Comparison of ENCODE assay signal across 20 cellular contexts in genomic region chr13:82206241-82206640, GRCh38.
DNase-seq lines count a peak whose midpoint lies in the region; ATAC-seq lines count a peak whose summit lies in the region.
"Had no signal": no experiment of that assay in that cellular context is flagged by ENCODE, and none has a peak within 500 bp of the region (broad histone marks: within the 10 kb centered on the region; RNA-seq: fewer than 3 reads in every experiment).

No MANE protein-coding gene starts in this region.

- no peak overlapping the region for H3K4me3 Mint-ChIP-seq in stimulated activated effector memory CD8-positive, alpha-beta T cell treated with anti-CD3 and anti-CD28 coated beads, Interleukin-12 subunit alpha, Interleukin-12 subunit beta, amount 100 ng/mL, for 72 hours
- H3K4me3 Mint-ChIP-seq: B cell; CD4-positive, CD25-positive, alpha-beta regulatory T cell; CD8-positive, alpha-beta T cell had no signal

- no peak overlapping the region for H3K14ac ChIP-seq in neuronal stem cell (ENCODE audit: low read length)

- peak; percentile 28 for ATAC-seq in stimulated activated effector memory CD8-positive, alpha-beta T cell treated with anti-CD3 and anti-CD28 coated beads, Interleukin-12 subunit alpha, Interleukin-12 subunit beta, amount 100 ng/mL, for 72 hours
- ATAC-seq in aorta (ENCODE audit: low FRiP score) = peak; percentile 48
- ATAC-seq: CD8-positive, alpha-beta T cell; GM12878 had no signal

- H2BK5ac ChIP-seq in neuronal stem cell (ENCODE audit: low read length) = no peak overlapping the region

- DNase-seq in activated naive CD4-positive, alpha-beta T cell treated with anti-CD3 and anti-CD28 coated beads, Interleukin-2, amount 50 U/mL, for 16 hours = peak; percentile 5
- DNase-seq in activated naive CD4-positive, alpha-beta T cell (lab: John Stamatoyannopoulos, UW) = no peak
- no peak for DNase-seq in neuronal stem cell (ENCODE audit: low spot score)
- no peak for DNase-seq in stimulated activated effector memory CD8-positive, alpha-beta T cell treated with anti-CD3 and anti-CD28 coated beads, Interleukin-12 subunit alpha, Interleukin-12 subunit beta, amount 100 ng/mL, for 72 hours (ENCODE audit: low spot score in 2 of 2)
- DNase-seq in aorta = no peak
- DNase-seq in ecto neural progenitor cell (ENCODE audit: low spot score) = no peak
- no peak for DNase-seq in GOT3 (lab: John Stamatoyannopoulos, UW)
- DNase-seq in amniotic stem cell (lab: John Stamatoyannopoulos, UW) = no peak
- DNase-seq: Caco-2; CD4-positive, CD25-positive, alpha-beta regulatory T cell; CD8-positive, alpha-beta T cell; DMS153; DND-41; H7; HCEC 1CT had no signal

- no peaks in the 10 kb centered on the region for H3K36me3 Mint-ChIP-seq in stimulated activated effector memory CD8-positive, alpha-beta T cell treated with anti-CD3 and anti-CD28 coated beads, Interleukin-12 subunit alpha, Interleukin-12 subunit beta, amount 100 ng/mL, for 72 hours
- H3K36me3 Mint-ChIP-seq: CD4-positive, CD25-positive, alpha-beta regulatory T cell; CD8-positive, alpha-beta T cell had no signal

- no peak overlapping the region for H4K91ac ChIP-seq in neuronal stem cell (ENCODE audit: low read depth, low read length, poor library complexity)

- no peak overlapping the region for H4K8ac ChIP-seq in neuronal stem cell (ENCODE audit: low read depth, low read length)

- H3K9ac ChIP-seq in neuronal stem cell (ENCODE audit: low read depth, low read length, poor library complexity) = no peak overlapping the region
- H3K9ac ChIP-seq: BLaER1 had no signal

- H3K79me1 ChIP-seq in neuronal stem cell (ENCODE audit: low read depth, low read length) = no peaks in the 10 kb centered on the region

- peak overlapping the region in 1 of 2 donors; percentile 30 for H3K4me3 ChIP-seq in neuronal stem cell (ENCODE audit: low read length in 2 of 2)
- H3K4me3 ChIP-seq in aorta (ENCODE audit: low read length in 2 of 2) = no peak overlapping the region
- H3K4me3 ChIP-seq: BLaER1, GM12878 had no signal

- H3K4me2 ChIP-seq in neuronal stem cell (ENCODE audit: insufficient read depth, low read length, poor library complexity, severe bottlenecking) = no peak overlapping the region
- H3K4me2 ChIP-seq: BLaER1 had no signal

- no peak overlapping the region for H3K23ac ChIP-seq in neuronal stem cell (ENCODE audit: low read depth, low read length, poor library complexity)

- peaks cover 3% of the 10 kb centered on the region for H3K9me3 Mint-ChIP-seq in stimulated activated effector memory CD8-positive, alpha-beta T cell treated with anti-CD3 and anti-CD28 coated beads, Interleukin-12 subunit alpha, Interleukin-12 subunit beta, amount 100 ng/mL, for 72 hours

- H2AFZ ChIP-seq in neuronal stem cell (ENCODE audit: low read length) = no peak overlapping the region

- H3K18ac ChIP-seq in neuronal stem cell (ENCODE audit: low read length) = peak overlapping the region; percentile 55

- H2BK12ac ChIP-seq in neuronal stem cell (ENCODE audit: low read length) = no peak overlapping the region

- no peak overlapping the region for H2BK120ac ChIP-seq in neuronal stem cell (ENCODE audit: low read depth, low read length)

- H3K4ac ChIP-seq in neuronal stem cell (ENCODE audit: low read length) = no peak overlapping the region

- no CpG with 5 or more reads among the region's 6 CpGs for WGBS in neuronal stem cell (ENCODE audit: extremely low coverage in 2 of 2, insufficient read length in 2 of 2, insufficient replicate concordance in 1 of 2), 2 donors
- WGBS in aorta, 2 donors = 14 to 20% methylated on average over 6 of the region's 6 CpGs

- peaks cover 0 to 4% of the 10 kb centered on the region in 2 donors for H3K9me3 ChIP-seq in neuronal stem cell (replicated peaks in 1 of 2; ENCODE audit: control insufficient read depth in 2 of 2, insufficient read depth in 1 of 2, low read depth in 1 of 2, low read length in 2 of 2)
- H3K9me3 ChIP-seq in aorta (ENCODE audit: control insufficient read depth, low read length) = no peaks in the 10 kb centered on the region
- H3K9me3 ChIP-seq: Caco-2 had no signal

- no peak overlapping the region for H2BK15ac ChIP-seq in neuronal stem cell (ENCODE audit: low read length)

- intact Hi-C loops in aorta (cut with DNase I) = no loop called here

- H2AK5ac ChIP-seq in neuronal stem cell (ENCODE audit: low read depth, low read length) = no peak overlapping the region

- H3K36me3 ChIP-seq in neuronal stem cell (replicated peaks in 1 of 2; ENCODE audit: control insufficient read depth in 2 of 2, insufficient read depth in 2 of 2, low read length in 2 of 2) (no peaks in the 10 kb centered on the region), aorta (ENCODE audit: control insufficient read depth in 1 of 2, insufficient read depth in 2 of 2, low read length in 1 of 2) (no peaks in the 10 kb centered on the region)
- H3K36me3 ChIP-seq: BLaER1 had no signal

- no peak overlapping the region for H3K27ac ChIP-seq in neuronal stem cell (replicated peaks; ENCODE audit: low read length)
- no peak overlapping the region for H3K27ac ChIP-seq in aorta (ENCODE audit: low read depth in 1 of 2, low read length in 2 of 2)
- H3K27ac ChIP-seq: 22Rv1, BLaER1, C4-2B had no signal

- H3K27ac Mint-ChIP-seq in stimulated activated effector memory CD8-positive, alpha-beta T cell treated with anti-CD3 and anti-CD28 coated beads, Interleukin-12 subunit alpha, Interleukin-12 subunit beta, amount 100 ng/mL, for 72 hours = no peak overlapping the region
- H3K27ac Mint-ChIP-seq: B cell; CD4-positive, CD25-positive, alpha-beta regulatory T cell; CD8-positive, alpha-beta T cell had no signal

- no peaks in the 10 kb centered on the region for H3K4me1 Mint-ChIP-seq in stimulated activated effector memory CD8-positive, alpha-beta T cell treated with anti-CD3 and anti-CD28 coated beads, Interleukin-12 subunit alpha, Interleukin-12 subunit beta, amount 100 ng/mL, for 72 hours
- H3K4me1 Mint-ChIP-seq: B cell; CD4-positive, CD25-positive, alpha-beta regulatory T cell had no signal

- H3K4me1 ChIP-seq in neuronal stem cell (ENCODE audit: control insufficient read depth in 2 of 2, insufficient read depth in 1 of 2, low read depth in 1 of 2, low read length in 2 of 2) (no peaks in the 10 kb centered on the region), aorta (ENCODE audit: control insufficient read depth in 1 of 2, insufficient read depth in 2 of 2, low read length in 2 of 2) (no peaks in the 10 kb centered on the region)
- H3K4me1 ChIP-seq: BLaER1, Caco-2 had no signal

- H3K27me3 ChIP-seq in neuronal stem cell (ENCODE audit: control insufficient read depth in 3 of 3, insufficient read depth in 3 of 3, low read depth in 1 of 3, low read length in 3 of 3) (no peaks in the 10 kb centered on the region), aorta (ENCODE audit: control insufficient read depth in 1 of 2, insufficient read depth in 2 of 2, low read length in 1 of 2) (no peaks in the 10 kb centered on the region)
- H3K27me3 ChIP-seq: BLaER1 had no signal
